In genomic region chr12:114311966-114312365, GRCh38 we compare ENCODE assay signal across 21 cellular contexts.
DNase-seq lines count a peak whose midpoint lies in the region; ATAC-seq and TF ChIP-seq lines count a peak whose summit lies in the region.
"Had no signal": no experiment of that assay in that cellular context is flagged by ENCODE, and none has a peak within 500 bp of the region (broad histone marks: within the 10 kb centered on the region; RNA-seq: fewer than 3 reads in every experiment).

No MANE protein-coding gene starts in this region.

- DNase-seq in AG08396 (ENCODE audit: low spot score) (peak; percentile 59), GM04503 (ENCODE audit: low read depth) (peak; percentile 57), ascending aorta (ENCODE audit: low spot score in 2 of 2) (peak; percentile 16 to 81), inferior parietal cortex (ENCODE audit: extremely low spot score) (peak; percentile 3), lower lobe of right lung (no peak), NCI-H2029 treated with DMSO at 0.1 percent for 48 hours (lab: John Stamatoyannopoulos, UW) (no peak), SKM-1 (lab: John Stamatoyannopoulos, UW; ENCODE audit: unreplicated experiment) (no peak)
- DNase-seq: activated T-cell treated with anti-CD3 and anti-CD28 coated beads, Interleukin-2, amount 50 U/mL, for 48 hours; gastrocnemius medialis; left colon; NCI-H1436 treated with DMSO at 0.1 percent for 48 hours; NCI-H2227 treated with DMSO at 0.1 percent for 48 hours; PC-3; T-helper 9 cell; testis had no signal

- no peaks in the 10 kb centered on the region for H3K27me3 ChIP-seq in ascending aorta
- peaks cover 4% of the 10 kb centered on the region for H3K27me3 ChIP-seq in lower lobe of right lung (ENCODE audit: low read depth)
- H3K27me3 ChIP-seq: gastrocnemius medialis, neural progenitor cell, testis had no signal

- H3K4me3 ChIP-seq in ascending aorta (no peak overlapping the region), lower lobe of right lung (no peak overlapping the region)
- H3K4me3 ChIP-seq: gastrocnemius medialis, GM12878, HAP-1, neural progenitor cell, SK-N-MC, testis had no signal

- intact Hi-C loops in ascending aorta (cut with DNase I) = no loop called here
- intact Hi-C loops in lower lobe of right lung (cut with DNase I) = no loop called here

- H3K4me1 ChIP-seq in ascending aorta = peaks cover 2 to 28% of the 10 kb centered on the region in 2 donors
- no peaks in the 10 kb centered on the region for H3K4me1 ChIP-seq in lower lobe of right lung
- H3K4me1 ChIP-seq: gastrocnemius medialis, HAP-1, neural progenitor cell, testis had no signal

- H3K27ac ChIP-seq in ascending aorta = peak overlapping the region; percentile 71 to 73
- no peak overlapping the region for H3K27ac ChIP-seq in lower lobe of right lung
- H3K27ac ChIP-seq: gastrocnemius medialis, neural progenitor cell, SK-N-MC, testis had no signal

- no peaks in the 10 kb centered on the region for H3K9me3 ChIP-seq in ascending aorta
- no peaks in the 10 kb centered on the region for H3K9me3 ChIP-seq in lower lobe of right lung
- H3K9me3 ChIP-seq: gastrocnemius medialis, HAP-1, testis had no signal

- no peaks in the 10 kb centered on the region for H3K36me3 ChIP-seq in ascending aorta
- no peaks in the 10 kb centered on the region for H3K36me3 ChIP-seq in lower lobe of right lung
- H3K36me3 ChIP-seq: gastrocnemius medialis, HAP-1, neural progenitor cell had no signal

- no peak for ATAC-seq in GM19395 (IDR thresholded peaks at IDR 0.05; ENCODE audit: unreplicated experiment)
- ATAC-seq in lower lobe of right lung = no peak
- ATAC-seq: activated CD4-positive, CD25-positive, alpha-beta regulatory T cell treated with anti-CD3 and anti-CD28 coated beads, Interleukin-2, amount 50 U/mL, for 24 hours; gastrocnemius medialis; GM12878; left colon; PC-3 had no signal

- TF ChIP-seq CTCF in ascending aorta (IDR thresholded peaks at IDR 0.05) (no peak), lower lobe of right lung (IDR thresholded peaks at IDR 0.05) (no peak)

Comparison
In these comparisons a context has a peak if more than half of its experiments do, and no peak if none do; other contexts are left out.
1. DNase-seq: peak in AG08396 (single experiment), GM04503 (single experiment), ascending aorta (2 of 2) and inferior parietal cortex (single experiment); none in lower lobe of right lung (single experiment), NCI-H2029 treated with DMSO at 0.1 percent for 48 hours (single experiment) and SKM-1 (single experiment).